In genomic region chr1:43243299-43243698, GRCh38 we compare ENCODE assay signal across 34 cellular contexts. TPM values are rescaled to one million over a fixed set of nuclear protein-coding genes. Genes with fewer than 3 reads are reported as not detected.
"Had no signal": no experiment of that assay in that cellular context is flagged by ENCODE, and none has a peak within 500 bp of the region (broad histone marks: within the 10 kb centered on the region; RNA-seq: fewer than 3 reads in every experiment).

No MANE protein-coding gene starts in this region.

- H3K27me3 Mint-ChIP-seq: activated naive CD8-positive, alpha-beta T cell treated with anti-CD3 and anti-CD28 coated beads for 36 hours; central memory CD8-positive, alpha-beta T cell had no signal

- H3K27ac Mint-ChIP-seq: activated B cell treated with CpG ODN at 0.5 μM for 24 hours; activated CD4-positive, alpha-beta memory T cell treated with anti-CD3 and anti-CD28 coated beads for 36 hours; activated naive CD8-positive, alpha-beta T cell treated with anti-CD3 and anti-CD28 coated beads for 36 hours; activated T-cell treated with anti-CD3 and anti-CD28 coated beads, Interleukin-2, amount 50 U/mL, for 72 hours; activated T-helper 17 cell treated with anti-CD3 and anti-CD28 coated beads, Interleukin-2, amount 50 U/mL, for 72 hours had no signal

- ATAC-seq: activated T-cell treated with anti-CD3 and anti-CD28 coated beads, Interleukin-2, amount 50 U/mL, for 72 hours; activated T-helper 17 cell treated with anti-CD3 and anti-CD28 coated beads, Interleukin-2, amount 50 U/mL, for 72 hours had no signal

- H3K36me3 Mint-ChIP-seq: activated CD4-positive, alpha-beta memory T cell treated with anti-CD3 and anti-CD28 coated beads for 36 hours; activated naive CD8-positive, alpha-beta T cell treated with anti-CD3 and anti-CD28 coated beads for 36 hours had no signal

- H3K9me3 Mint-ChIP-seq: activated T-helper 17 cell treated with anti-CD3 and anti-CD28 coated beads, Interleukin-2, amount 50 U/mL, for 72 hours had no signal

- H3K4me3 Mint-ChIP-seq: activated B cell treated with CpG ODN at 0.5 μM for 24 hours; activated CD4-positive, alpha-beta memory T cell treated with anti-CD3 and anti-CD28 coated beads for 36 hours; activated naive CD8-positive, alpha-beta T cell treated with anti-CD3 and anti-CD28 coated beads for 36 hours; activated T-cell treated with anti-CD3 and anti-CD28 coated beads, Interleukin-2, amount 50 U/mL, for 72 hours; activated T-helper 17 cell treated with anti-CD3 and anti-CD28 coated beads, Interleukin-2, amount 50 U/mL, for 72 hours; central memory CD8-positive, alpha-beta T cell had no signal

- H3K4me1 Mint-ChIP-seq: activated T-helper 17 cell treated with anti-CD3 and anti-CD28 coated beads, Interleukin-2, amount 50 U/mL, for 72 hours; central memory CD8-positive, alpha-beta T cell had no signal

- DNase-seq: activated B cell treated with CpG ODN at 0.5 μM for 24 hours; activated CD4-positive, alpha-beta memory T cell treated with anti-CD3 and anti-CD28 coated beads for 36 hours; activated CD4-positive, alpha-beta T cell treated with anti-CD3 and anti-CD28 coated beads for 4 hours; activated CD4-positive, alpha-beta T cell treated with anti-CD3 and anti-CD28 coated beads, Interleukin-2, amount 50 U/mL, for 1 hour; activated CD4-positive, CD25-positive, alpha-beta regulatory T cell treated with anti-CD3 and anti-CD28 coated beads, Interleukin-2, amount 50 U/mL, for 72 hours; activated effector memory CD4-positive, alpha-beta T cell treated with anti-CD3 and anti-CD28 coated beads, Interleukin-2, amount 50 U/mL, for 16 hours; activated naive CD4-positive, alpha-beta T cell; activated naive CD4-positive, alpha-beta T cell treated with anti-CD3 and anti-CD28 coated beads, Interleukin-2, amount 50 U/mL, for 16 hours; activated naive CD8-positive, alpha-beta T cell treated with anti-CD3 and anti-CD28 coated beads for 36 hours; activated T-cell treated with anti-CD3 and anti-CD28 coated beads, Interleukin-2, amount 50 U/mL, for 1 hour; activated T-cell treated with anti-CD3 and anti-CD28 coated beads, Interleukin-2, amount 50 U/mL, for 72 hours; amniotic stem cell; aorta; MM.1S; MV-4-11; NCI-H1092; NCI-H1436 treated with DMSO at 0.1 percent for 48 hours; NCI-H1694 treated with DMSO at 0.1 percent for 48 hours; NCI-H2029; NCI-H2107; NCI-H226; NCI-H446 treated with DMSO at 0.1 percent for 48 hours; NCI-H524 treated with DMSO at 0.1 percent for 48 hours; NK-92 treated with Interleukin-12 subunit alpha and Interleukin-12 subunit beta, amount 100 ng/mL, for 24 hours; PC-9; Right ventricle myocardium superior; SW 1271; T-helper 1 cell; T-helper 2 cell; T-helper 9 cell had no signal

RNA-seq across cellular contexts. Expression of gene TMEM125, which starts 26.5 kb away (rescaled TPM):
- total RNA-seq: activated B cell treated with CpG ODN at 0.5 μM for 24 hours; activated T-cell treated with anti-CD3 and anti-CD28 coated beads, Interleukin-2, amount 50 U/mL, for 72 hours; activated T-helper 17 cell treated with anti-CD3 and anti-CD28 coated beads, Interleukin-2, amount 50 U/mL, for 72 hours; aorta; LHCN-M2; Right ventricle myocardium superior had no signal

RNA-seq across cellular contexts. Expression of gene C1orf210, which starts 42.1 kb away (rescaled TPM):
- total RNA-seq: activated B cell treated with CpG ODN at 0.5 μM for 24 hours; activated CD4-positive, alpha-beta memory T cell treated with anti-CD3 and anti-CD28 coated beads for 36 hours; activated naive CD8-positive, alpha-beta T cell treated with anti-CD3 and anti-CD28 coated beads for 36 hours; activated T-helper 17 cell treated with anti-CD3 and anti-CD28 coated beads, Interleukin-2, amount 50 U/mL, for 72 hours; aorta; LHCN-M2; OCI-LY7; Right ventricle myocardium superior had no signal

RNA-seq across cellular contexts. Expression of gene TIE1, which starts 57.5 kb away (rescaled TPM):
- total RNA-seq: activated B cell treated with CpG ODN at 0.5 μM for 24 hours; activated CD4-positive, alpha-beta memory T cell treated with anti-CD3 and anti-CD28 coated beads for 36 hours; PC-9 had no signal
